In genomic region chr5:150289551-150290390, GRCh38 we compare ENCODE assay signal across 11 cellular contexts. TPM values are rescaled to one million over a fixed set of nuclear protein-coding genes. Genes with fewer than 3 reads are reported as not detected.
A peak's percentile ranks its signal among the peaks of the same experiment; 100 is the strongest.
DNase-seq lines count a peak whose midpoint lies in the region; ATAC-seq and TF ChIP-seq lines count a peak whose summit lies in the region.
"Had no signal": no experiment of that assay in that cellular context is flagged by ENCODE, and none has a peak within 500 bp of the region (broad histone marks: within the 10 kb centered on the region; RNA-seq: fewer than 3 reads in every experiment).

Gene CAMK2A, minus strand, starts transcription at chr5:150289773. Its CDS starts 148 bp downstream, at chr5:150289625.

- intact Hi-C loops in cardiac septum (cut with DNase I) = no loop called here
- intact Hi-C loops in posterior cingulate gyrus (cut with DNase I) = loop anchor here (5.0 kb wide), 1 partner anchor 63 kb away; no protein-coding TSS in a partner anchor
- intact Hi-C loops in stomach (cut with DNase I; ENCODE audit: low total_unique reads) = no loop called here

- no peaks in the 10 kb centered on the region for H3K9me3 ChIP-seq in stomach
- H3K9me3 ChIP-seq: upper lobe of left lung had no signal

- no peaks in the 10 kb centered on the region for H3K36me3 ChIP-seq in stomach
- H3K36me3 ChIP-seq: upper lobe of left lung had no signal

- WGBS in stomach, 5 donors = 33 to 57% (median 37%) methylated on average over 21 to 26 of the region's 26 CpGs

- DNase-seq in NCI-H2171 treated with DMSO at 0.1 percent for 48 hours (lab: John Stamatoyannopoulos, UW) = peak; percentile 36
- DNase-seq in NCI-H2171 (lab: John Stamatoyannopoulos, UW) = no peak
- peak; percentile 82 for DNase-seq in NCI-H69 (lab: John Stamatoyannopoulos, UW)
- peak; percentile 72 for DNase-seq in cardiac septum (ENCODE audit: low spot score)
- DNase-seq in posterior cingulate gyrus = peak; percentile 38 to 98 (median 89)
- DNase-seq in stomach = no peak
- DNase-seq: PC-3, upper lobe of left lung had no signal

- no peak within 1 kb of the TSS for H3K4me3 ChIP-seq in stomach
- H3K4me3 ChIP-seq: skin epidermis, upper lobe of left lung had no signal

- H3K27me3 ChIP-seq in stomach = peaks cover 0 to 24% (median 5%) of the 10 kb centered on the region in 3 donors
- H3K27me3 ChIP-seq: upper lobe of left lung had no signal

- no peak for TF ChIP-seq CTCF in stomach (IDR thresholded peaks at IDR 0.05)

- H3K4me1 ChIP-seq in stomach = peaks cover 0 to 2% (median 1%) of the 10 kb centered on the region in 4 donors

- TF ChIP-seq EP300 in stomach (IDR thresholded peaks at IDR 0.05) = no peak

- H3K27ac ChIP-seq in stomach = no peak within 1 kb of the TSS
- H3K27ac ChIP-seq: skin epidermis, upper lobe of left lung had no signal

- no peak for TF ChIP-seq POLR2A in stomach (IDR thresholded peaks at IDR 0.05)

- ATAC-seq in GM18502 (IDR thresholded peaks at IDR 0.05; ENCODE audit: poor library complexity, unreplicated experiment) (no peak), HG02840 (IDR thresholded peaks at IDR 0.05; ENCODE audit: low FRiP score, unreplicated experiment) (no peak)
- ATAC-seq: PC-3 had no signal

RNA-seq across cellular contexts. Expression of gene CAMK2A, which starts in this region (rescaled TPM):
- total RNA-seq in cardiac septum (22.7 TPM), stomach (10 to 100 TPM in 1 of 5 donors, 1 to 10 TPM in 2, not detected in 2; 1.1 to 18.3 (median 6.4) TPM)
- under 1 TPM; 0.06 to 0.15 (median 0.13) TPM for polyA plus RNA-seq in stomach

Comparison
In these comparisons a context has a peak if more than half of its experiments do, and no peak if none do; other contexts are left out.
1. DNase-seq: peak in NCI-H2171 treated with DMSO at 0.1 percent for 48 hours (single experiment), NCI-H69 (single experiment), cardiac septum (single experiment) and posterior cingulate gyrus (10 of 10); none in NCI-H2171 (single experiment) and stomach (single experiment).